ENCODE assay signal across 12 cellular contexts in genomic region chr10:88062385-88062784, GRCh38.
DNase-seq lines count a peak whose midpoint lies in the region; ATAC-seq and TF ChIP-seq lines count a peak whose summit lies in the region.
"Had no signal": no experiment of that assay in that cellular context is flagged by ENCODE, and none has a peak within 500 bp of the region (broad histone marks: within the 10 kb centered on the region; RNA-seq: fewer than 3 reads in every experiment).

No MANE protein-coding gene starts in this region.

- no peaks in the 10 kb centered on the region for H3K79me2 ChIP-seq in SK-N-SH (ENCODE audit: insufficient read depth)

- H3K9ac ChIP-seq in SK-N-SH (no peak overlapping the region), mesenchymal stem cell (ENCODE audit: low read length) (no peak overlapping the region)

- no peak overlapping the region for H2AK5ac ChIP-seq in mesenchymal stem cell (ENCODE audit: low read length, severe bottlenecking)

- H3K27ac ChIP-seq in SK-N-SH (ENCODE audit: low read depth in 2 of 2, low read length in 1 of 2) (peak overlapping the region in 1 of 2 experiments; percentile 83; a peak in 2 of 4 replicates), brain microvascular endothelial cell (peak overlapping the region; percentile 13), mesenchymal stem cell (ENCODE audit: low read length, poor library complexity, severe bottlenecking) (no peak overlapping the region), upper lobe of left lung (peak overlapping the region; percentile 83 to 89 (median 84)), A673 (ENCODE audit: low read depth, low read length, poor library complexity, severe bottlenecking) (no peak overlapping the region)
- H3K27ac ChIP-seq: WERI-Rb-1 had no signal

- POLR2A ChIA-PET in SK-N-SH (lab: Yijun Ruan, JAX) (interaction anchor here (0.6 kb wide), 1 partner anchor 237 kb away, joined by 4 read pairs; no protein-coding TSS in a partner anchor), A673 (lab: Charles Lee; ENCODE audit: low non-redundant PET) (no interaction called here)

- H3K27me3 ChIP-seq in SK-N-SH (ENCODE audit: insufficient read depth) (no peaks in the 10 kb centered on the region), brain microvascular endothelial cell (replicated peaks) (no peaks in the 10 kb centered on the region), mesenchymal stem cell (ENCODE audit: control insufficient read depth in 1 of 2, insufficient read depth in 1 of 2, low read length in 2 of 2) (no peaks in the 10 kb centered on the region), upper lobe of left lung (no peaks in the 10 kb centered on the region), A673 (replicated peaks; ENCODE audit: insufficient read depth, low read depth, low read length, poor library complexity) (no peaks in the 10 kb centered on the region)

- peak overlapping the region; percentile 77 for H2BK120ac ChIP-seq in mesenchymal stem cell (ENCODE audit: low read depth, low read length)

- peak overlapping the region; percentile 73 to 86 for H3K18ac ChIP-seq in mesenchymal stem cell (ENCODE audit: low read depth in 1 of 2, low read length in 2 of 2)

- H2BK15ac ChIP-seq in mesenchymal stem cell (ENCODE audit: low read depth, poor library complexity, severe bottlenecking): peak overlapping the region; percentile 85

- H3F3A ChIP-seq in SK-N-SH (replicated peaks; ENCODE audit: insufficient read depth): no peaks in the 10 kb centered on the region

- DNase-seq in SK-N-SH: no peak
- DNase-seq in brain microvascular endothelial cell: no peak
- DNase-seq in mesenchymal stem cell: peak; percentile 87
- DNase-seq in upper lobe of left lung: peak in 1 of 2 donors; percentile 45
- DNase-seq in T-helper 1 cell: no peak
- DNase-seq in A673 (ENCODE audit: low spot score): no peak
- no peak for DNase-seq in HT-29 (ENCODE audit: low spot score)
- DNase-seq: ACHN, naive B cell, WERI-Rb-1 had no signal

- no peaks in the 10 kb centered on the region for H3K9me3 ChIP-seq in SK-N-SH
- no peaks in the 10 kb centered on the region for H3K9me3 ChIP-seq in mesenchymal stem cell (ENCODE audit: control insufficient read depth, low read length)
- no peaks in the 10 kb centered on the region for H3K9me3 ChIP-seq in upper lobe of left lung
- H3K9me3 ChIP-seq in A673 (ENCODE audit: low read depth, low read length, poor library complexity, severe bottlenecking): no peaks in the 10 kb centered on the region

- peak overlapping the region; percentile 2 to 93 for H2BK12ac ChIP-seq in mesenchymal stem cell (ENCODE audit: low read length in 2 of 2)

- no peak overlapping the region for H3K4me2 ChIP-seq in SK-N-SH
- no peak overlapping the region for H3K4me2 ChIP-seq in mesenchymal stem cell (ENCODE audit: low read length, poor library complexity, severe bottlenecking)

- TF ChIP-seq EP300 in SK-N-SH (IDR thresholded peaks at IDR 0.05; ENCODE audit: borderline replicate concordance in 1 of 2, low read depth in 1 of 2, low read length in 1 of 2) (no peak), upper lobe of left lung (IDR thresholded peaks at IDR 0.05) (no peak)

- ATAC-seq in SK-N-SH treated with all-trans-retinoic acid at 6 μM for 48 hours (no peak), upper lobe of left lung (ENCODE audit: low FRiP score in 2 of 2) (no peak)
- ATAC-seq: HCT116 had no signal

- no peak for TF ChIP-seq CTCF in SK-N-SH (IDR thresholded peaks at IDR 0.05)
- TF ChIP-seq CTCF in brain microvascular endothelial cell (IDR thresholded peaks at IDR 0.05; ENCODE audit: low read depth, low read length, missing control alignments): no peak
- TF ChIP-seq CTCF in upper lobe of left lung (IDR thresholded peaks at IDR 0.05): no peak
- TF ChIP-seq CTCF in A673 (conservative IDR thresholded peaks at IDR 0.05; ENCODE audit: low read depth, low read length): no peak

- H3K9me2 ChIP-seq in SK-N-SH: no peaks in the 10 kb centered on the region

- H3K4me3 ChIP-seq in SK-N-SH (ENCODE audit: low read depth in 2 of 2, low read length in 1 of 2) (no peak overlapping the region), brain microvascular endothelial cell (ENCODE audit: low read depth, low read length) (no peak overlapping the region), mesenchymal stem cell (ENCODE audit: insufficient read depth in 1 of 2, low read depth in 1 of 2, low read length in 2 of 2) (no peak overlapping the region), upper lobe of left lung (no peak overlapping the region), A673 (ENCODE audit: low read depth, low read length, poor library complexity, severe bottlenecking) (no peak overlapping the region)

- TF ChIP-seq RAD21 in SK-N-SH (IDR thresholded peaks at IDR 0.05; ENCODE audit: low read length): no peak

- H3K36me3 ChIP-seq in SK-N-SH (replicated peaks in 1 of 2; ENCODE audit: control insufficient read depth in 1 of 2, insufficient read depth in 2 of 2, low read length in 1 of 2) (no peaks in the 10 kb centered on the region), brain microvascular endothelial cell (replicated peaks) (no peaks in the 10 kb centered on the region), mesenchymal stem cell (ENCODE audit: control insufficient read depth in 1 of 2, insufficient read depth in 2 of 2, low read depth in 1 of 2, low read length in 2 of 2) (no peaks in the 10 kb centered on the region), upper lobe of left lung (no peaks in the 10 kb centered on the region), A673 (ENCODE audit: insufficient read depth, low read length, poor library complexity, severe bottlenecking) (no peaks in the 10 kb centered on the region)
- H3K36me3 ChIP-seq: WERI-Rb-1 had no signal

- WGBS in SK-N-SH (ENCODE audit: low lambda C conversion rate): 89% methylated on average over 6 of the region's 6 CpGs
- WGBS in mesenchymal stem cell: 10% methylated on average over 5 of the region's 6 CpGs
- WGBS in upper lobe of left lung, 2 donors: 33 to 35% methylated on average over 4 to 6 of the region's 6 CpGs

- peak overlapping the region; percentile 94 for H4K91ac ChIP-seq in mesenchymal stem cell (ENCODE audit: low read length)

- CTCF ChIA-PET in SK-N-SH (lab: Yijun Ruan, JAX): no interaction called here
- CTCF ChIA-PET in A673 (lab: Charles Lee): no interaction called here

- no peak overlapping the region for H3K14ac ChIP-seq in mesenchymal stem cell (ENCODE audit: low read length in 2 of 2)

- no peak for TF ChIP-seq POLR2A in upper lobe of left lung (IDR thresholded peaks at IDR 0.05)

- H2AFZ ChIP-seq in SK-N-SH (ENCODE audit: low read depth): peak overlapping the region; percentile 72; the same call in 1 of the 2 replicates
- H2AFZ ChIP-seq in mesenchymal stem cell (ENCODE audit: low read depth, low read length): no peak overlapping the region

- intact Hi-C loops in A673 (cut with micrococcal nuclease; ENCODE audit: unreplicated experiment): no loop called here

- no peaks in the 10 kb centered on the region for H3K79me1 ChIP-seq in mesenchymal stem cell (replicated peaks; ENCODE audit: low read length, poor library complexity, severe bottlenecking)

- H4K8ac ChIP-seq in mesenchymal stem cell (ENCODE audit: low read length): peak overlapping the region; percentile 95

- H4K20me1 ChIP-seq in SK-N-SH (ENCODE audit: insufficient read depth): no peaks in the 10 kb centered on the region

- no peak overlapping the region for H2BK5ac ChIP-seq in mesenchymal stem cell (ENCODE audit: low read depth, low read length, poor library complexity, severe bottlenecking)

- peak overlapping the region in 1 of 2 experiments; percentile 14 for H3K23ac ChIP-seq in mesenchymal stem cell (ENCODE audit: low read length in 2 of 2)

- peak overlapping the region in 1 of 2 experiments; percentile 19 for H3K4ac ChIP-seq in mesenchymal stem cell (ENCODE audit: low read depth in 1 of 2, low read length in 2 of 2)

- no TSS peak for BruUV-seq in A673 (replicated peaks; lab: Mats Ljungman, UMichigan)

- peaks cover 6 to 43% of the 10 kb centered on the region in 2 experiments; a peak in 3 of 4 replicates for H3K4me1 ChIP-seq in SK-N-SH (ENCODE audit: control insufficient read depth in 1 of 2, insufficient read depth in 2 of 2, low read depth in 1 of 2, low read length in 1 of 2)
- H3K4me1 ChIP-seq in mesenchymal stem cell (ENCODE audit: control insufficient read depth, insufficient read depth, low read depth, low read length): peaks cover 2% of the 10 kb centered on the region
- peaks cover 41 to 53% (median 47%) of the 10 kb centered on the region in 4 donors for H3K4me1 ChIP-seq in upper lobe of left lung
- H3K4me1 ChIP-seq in A673 (ENCODE audit: insufficient read depth, low read length, poor library complexity, severe bottlenecking): no peaks in the 10 kb centered on the region

- in situ Hi-C loops in brain microvascular endothelial cell (cut with HindIII; ENCODE audit: low pct_ligation_motif_present, low sequenced_read_pairs): no loop called here

TF ChIP-seq in SK-N-SH, 30 proteins besides CTCF, POLR2A, EP300 and RAD21 (continues in another document):
- TF ChIP-seq TCF12 (IDR thresholded peaks at IDR 0.05): no peak
- no peak for TF ChIP-seq MEF2A (IDR thresholded peaks at IDR 0.05; ENCODE audit: borderline replicate concordance, low read depth)

TF ChIP-seq in SK-N-SH treated with all-trans-retinoic acid at 6 μM for 48 hours, 23 proteins besides CTCF, POLR2A, EP300 and RAD21 (continues in another document):
- TF ChIP-seq TOX (CRISPR knock-in tag; IDR thresholded peaks at IDR 0.05; ENCODE audit: borderline replicate concordance) (no peak), ZC3H10 (CRISPR knock-in tag; IDR thresholded peaks at IDR 0.05) (no peak), SNAI2 (CRISPR knock-in tag; IDR thresholded peaks at IDR 0.05) (no peak), PPARA (CRISPR knock-in tag; IDR thresholded peaks at IDR 0.05; ENCODE audit: borderline replicate concordance) (no peak), TCF4 (CRISPR knock-in tag; IDR thresholded peaks at IDR 0.05; ENCODE audit: borderline replicate concordance) (no peak)

Comparison
In these comparisons a context has a peak if more than half of its experiments do, and no peak if none do; other contexts are left out.
1. H3K27ac ChIP-seq: peak in brain microvascular endothelial cell (single experiment) and upper lobe of left lung (4 of 4); none in mesenchymal stem cell (single experiment) and A673 (single experiment).